In the genomic region with DNA sequence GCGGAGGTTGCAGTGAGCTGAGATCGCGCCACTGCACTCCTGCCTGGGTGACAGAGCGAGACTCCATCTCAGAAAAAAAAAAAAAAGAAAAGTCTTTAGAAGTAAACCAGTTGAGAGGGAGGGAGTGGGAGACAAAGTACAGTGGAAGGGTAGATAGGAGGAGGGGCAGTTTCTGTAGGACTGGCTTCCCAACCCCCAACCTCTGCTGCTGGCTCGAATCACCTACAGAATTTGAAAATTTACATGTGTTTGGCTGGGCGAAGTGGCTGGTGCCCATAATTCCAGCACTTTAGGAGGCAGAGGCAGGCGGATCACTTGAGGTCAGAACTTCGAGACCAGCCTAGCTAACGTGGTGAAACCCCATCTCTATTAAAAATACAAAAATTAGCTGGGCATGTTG, we compare ENCODE assay signal across 25 cellular contexts. TPM values are rescaled to one million over a fixed set of nuclear protein-coding genes. Genes with fewer than 3 reads are reported as not detected.
DNase-seq lines count a peak whose midpoint lies in the region; ATAC-seq and TF ChIP-seq lines count a peak whose summit lies in the region.
"Had no signal": no experiment of that assay in that cellular context is flagged by ENCODE, and none has a peak within 500 bp of the region (broad histone marks: within the 10 kb centered on the region; RNA-seq: fewer than 3 reads in every experiment).

No MANE protein-coding gene starts in this region.

- TF ChIP-seq CTCF in GM23338 (conservative IDR thresholded peaks at IDR 0.05; ENCODE audit: low read depth in 2 of 2) (no peak), gastroesophageal sphincter (IDR thresholded peaks at IDR 0.05) (no peak), left lung (IDR thresholded peaks at IDR 0.05) (no peak)

- no peak for TF ChIP-seq POLR2A in gastroesophageal sphincter (IDR thresholded peaks at IDR 0.05)

- peaks cover 44% of the 10 kb centered on the region for H3K4me1 ChIP-seq in GM23338 (ENCODE audit: insufficient read depth)
- peaks cover 4% of the 10 kb centered on the region for H3K4me1 ChIP-seq in NT2/D1 (ENCODE audit: insufficient read depth, insufficient read length)
- H3K4me1 ChIP-seq in gastroesophageal sphincter = peaks cover 0 to 45% (median 14%) of the 10 kb centered on the region in 3 donors
- peaks cover 10 to 27% of the 10 kb centered on the region in 2 donors for H3K4me1 ChIP-seq in left lung
- H3K4me1 ChIP-seq: HAP-1 had no signal

- 0 out of 2 replicates have a peak overlapping the region, but pooled peaks have one; percentile 82 for H3K27ac Mint-ChIP-seq in GM23338
- peak overlapping the region; percentile 17 for H3K27ac Mint-ChIP-seq in stimulated activated effector memory CD8-positive, alpha-beta T cell treated with anti-CD3 and anti-CD28 coated beads, Interleukin-12 subunit alpha, Interleukin-12 subunit beta, amount 100 ng/mL, for 72 hours
- H3K27ac Mint-ChIP-seq: CD4-positive, alpha-beta T cell; HFFc6 had no signal

- no peaks in the 10 kb centered on the region for H3K36me3 Mint-ChIP-seq in GM23338 (ENCODE audit: low read depth)
- no peaks in the 10 kb centered on the region for H3K36me3 Mint-ChIP-seq in stimulated activated effector memory CD8-positive, alpha-beta T cell treated with anti-CD3 and anti-CD28 coated beads, Interleukin-12 subunit alpha, Interleukin-12 subunit beta, amount 100 ng/mL, for 72 hours

- no peaks in the 10 kb centered on the region for H3K9me3 ChIP-seq in NT2/D1 (ENCODE audit: insufficient read depth, low read length)
- no peaks in the 10 kb centered on the region for H3K9me3 ChIP-seq in gastroesophageal sphincter
- H3K9me3 ChIP-seq in left lung = no peaks in the 10 kb centered on the region
- H3K9me3 ChIP-seq: HAP-1 had no signal

- peak overlapping the region; percentile 93 for H2AFZ ChIP-seq in GM23338
- H2AFZ ChIP-seq: PC-9 had no signal

- 79 to 95% methylated on average over 6 to 9 of the region's 9 CpGs for WGBS in gastroesophageal sphincter (ENCODE audit: low coverage in 1 of 2), 2 donors

- H3K4me2 ChIP-seq in GM23338 = peak overlapping the region; percentile 71
- H3K4me2 ChIP-seq: A549, PC-9 had no signal

- H3K9me3 Mint-ChIP-seq in GM23338 = no peaks in the 10 kb centered on the region
- peaks cover 3% of the 10 kb centered on the region for H3K9me3 Mint-ChIP-seq in stimulated activated effector memory CD8-positive, alpha-beta T cell treated with anti-CD3 and anti-CD28 coated beads, Interleukin-12 subunit alpha, Interleukin-12 subunit beta, amount 100 ng/mL, for 72 hours
- H3K9me3 Mint-ChIP-seq: CD4-positive, alpha-beta T cell had no signal

- H3K27me3 Mint-ChIP-seq in GM23338 (ENCODE audit: insufficient read depth, low read depth, poor library complexity) = peaks cover 20% of the 10 kb centered on the region
- H3K27me3 Mint-ChIP-seq: CD4-positive, alpha-beta T cell had no signal

- peak overlapping the region; percentile 9 for H3K9ac ChIP-seq in NT2/D1 (ENCODE audit: insufficient read length, low read depth)
- H3K9ac ChIP-seq: BLaER1 treated with 17β-estradiol and CSF1 and Interleukin-3, amounts not matched to agents 10 nM and 100 nM had no signal

- H3K36me3 ChIP-seq in GM23338 (ENCODE audit: insufficient read depth) (no peaks in the 10 kb centered on the region), NT2/D1 (ENCODE audit: insufficient read depth, insufficient read length, low read length) (no peaks in the 10 kb centered on the region), gastroesophageal sphincter (no peaks in the 10 kb centered on the region), left lung (no peaks in the 10 kb centered on the region)
- H3K36me3 ChIP-seq: BLaER1 treated with 17β-estradiol and CSF1 and Interleukin-3, amounts not matched to agents 10 nM and 100 nM; HAP-1 had no signal

- no peaks in the 10 kb centered on the region for H4K20me1 ChIP-seq in GM23338 (replicated peaks; ENCODE audit: insufficient read depth)
- H4K20me1 ChIP-seq: BLaER1 treated with 17β-estradiol and CSF1 and Interleukin-3, amounts not matched to agents 10 nM and 100 nM had no signal

- no peak for TF ChIP-seq EP300 in gastroesophageal sphincter (IDR thresholded peaks at IDR 0.05)

- H3K4me3 Mint-ChIP-seq in GM23338 = no peak overlapping the region; the same call in 2 of the 3 replicates
- H3K4me3 Mint-ChIP-seq in stimulated activated effector memory CD8-positive, alpha-beta T cell treated with anti-CD3 and anti-CD28 coated beads, Interleukin-12 subunit alpha, Interleukin-12 subunit beta, amount 100 ng/mL, for 72 hours = no peak overlapping the region
- H3K4me3 Mint-ChIP-seq: CD4-positive, alpha-beta T cell; HFFc6 had no signal

- H3K27me3 ChIP-seq in GM23338 (ENCODE audit: insufficient read depth) (no peaks in the 10 kb centered on the region), NT2/D1 (ENCODE audit: insufficient read depth, insufficient read length) (no peaks in the 10 kb centered on the region), gastroesophageal sphincter (no peaks in the 10 kb centered on the region), left lung (no peaks in the 10 kb centered on the region)
- H3K27me3 ChIP-seq: BLaER1 treated with 17β-estradiol and CSF1 and Interleukin-3, amounts not matched to agents 10 nM and 100 nM had no signal

- H3F3A ChIP-seq in GM23338 (replicated peaks; ENCODE audit: low read depth) = 0 out of 2 replicates have a peak, but pooled peaks cover 7% of the 10 kb centered on the region

- intact Hi-C loops in left lung (cut with DNase I) = no loop called here

- H3K4me3 ChIP-seq in GM23338 (peak overlapping the region; percentile 35; the same call in 1 of the 2 replicates), NT2/D1 (ENCODE audit: insufficient read length, low read depth) (no peak overlapping the region), gastroesophageal sphincter (no peak overlapping the region), left lung (no peak overlapping the region)
- H3K4me3 ChIP-seq: A549; BLaER1 treated with 17β-estradiol and CSF1 and Interleukin-3, amounts not matched to agents 10 nM and 100 nM; HAP-1; PC-9 had no signal

- peak; percentile 69 for DNase-seq in GM23338 (ENCODE audit: low spot score)
- DNase-seq in NT2/D1 (ENCODE audit: low read depth, low spot score) = peak; percentile 58
- no peak for DNase-seq in stimulated activated effector memory CD8-positive, alpha-beta T cell treated with anti-CD3 and anti-CD28 coated beads, Interleukin-12 subunit alpha, Interleukin-12 subunit beta, amount 100 ng/mL, for 72 hours (ENCODE audit: low spot score in 2 of 2)
- no peak for DNase-seq in hepatic stellate cell (ENCODE audit: low spot score)
- DNase-seq in left lung = no peak
- DNase-seq: AML-193; CD4-positive, alpha-beta T cell; DMS53; HFFc6; NCI-H1048; NCI-H1417; NCI-H1694; NCI-H2029 treated with DMSO at 0.1 percent for 48 hours; NCI-H446 treated with DMSO at 0.1 percent for 48 hours; NCI-H526; NCI-H82; NK-92 treated with Interleukin-12 subunit alpha and Interleukin-12 subunit beta, amount 100 ng/mL, for 24 hours; PC-9; SHP77 treated with DMSO at 0.1 percent for 48 hours had no signal

- H3K27ac ChIP-seq in GM23338 (ENCODE audit: low read depth) (0 out of 2 replicates have a peak overlapping the region, but pooled peaks have one; percentile 65), gastroesophageal sphincter (peak overlapping the region in 3 of 4 donors; percentile 2 to 95 (median 88)), left lung (no peak overlapping the region)
- H3K27ac ChIP-seq: BLaER1 treated with 17β-estradiol and CSF1 and Interleukin-3, amounts not matched to agents 10 nM and 100 nM; HL-60; PC-9 had no signal

- H3K4me1 Mint-ChIP-seq in GM23338 = peaks cover 49% of the 10 kb centered on the region
- H3K4me1 Mint-ChIP-seq in stimulated activated effector memory CD8-positive, alpha-beta T cell treated with anti-CD3 and anti-CD28 coated beads, Interleukin-12 subunit alpha, Interleukin-12 subunit beta, amount 100 ng/mL, for 72 hours = peaks cover 16% of the 10 kb centered on the region

- ATAC-seq in GM23338 (peak; percentile 64), gastroesophageal sphincter (no peak), HG02852 (IDR thresholded peaks at IDR 0.05; ENCODE audit: unreplicated experiment) (no peak), left lung (no peak)
- ATAC-seq in stimulated activated effector memory CD8-positive, alpha-beta T cell treated with anti-CD3 and anti-CD28 coated beads, Interleukin-12 subunit alpha, Interleukin-12 subunit beta, amount 100 ng/mL, for 72 hours = no peak
- ATAC-seq: A549 had no signal

- H3K9me2 ChIP-seq in GM23338 (ENCODE audit: insufficient read depth) = no peaks in the 10 kb centered on the region

- no peaks in the 10 kb centered on the region for H3K79me2 ChIP-seq in GM23338 (replicated peaks; ENCODE audit: insufficient read depth)

TF ChIP-seq in GM23338, 12 proteins besides CTCF, POLR2A, EP300 and RAD21:
- TF ChIP-seq EZH2phosphoT487 (IDR thresholded peaks at IDR 0.05; ENCODE audit: unreplicated experiment) = no peak
- no peak for TF ChIP-seq EZH2 (IDR thresholded peaks at IDR 0.05; ENCODE audit: low read depth, unreplicated experiment)

RNA-seq across cellular contexts. Expression of gene SEMA4B, which starts 24.1 kb away (rescaled TPM):
- 41.2 and 48.2 TPM in 2 replicates for total RNA-seq in GM23338 (2014; rRNA removed; shearing (Covaris generic))
- 16.7 and 19.5 TPM in 2 replicates for polyA plus RNA-seq in GM23338 (2016; fragmentation: Nextera tagmentation; extraction: Ambion mirVana)
- total RNA-seq in gastroesophageal sphincter (10 to 100 TPM; 18.7 to 44.9 (median 41.9) TPM), left lung (10 to 100 TPM; 41.3 to 66.7 TPM)

RNA-seq across cellular contexts. Expression of gene CIB1, which starts 56.7 kb away (rescaled TPM):
- total RNA-seq in GM23338 (2014; rRNA removed; shearing (Covaris generic)) = 9.8 and 11.2 TPM in 2 replicates
- polyA plus RNA-seq in GM23338 (2016; fragmentation: Nextera tagmentation; extraction: Ambion mirVana) = 33.5 and 35.9 TPM in 2 replicates
- total RNA-seq in gastroesophageal sphincter = 10 to 100 TPM; 22.8 to 35.6 (median 25.5) TPM
- total RNA-seq in left lung = 10 to 100 TPM; 76.2 to 84.6 TPM

RNA-seq across cellular contexts. Expression of gene GDPGP1, which starts 57.0 kb away (rescaled TPM):
- 1.2 and 3.8 TPM in 2 replicates for total RNA-seq in GM23338 (2014; rRNA removed; shearing (Covaris generic))
- 0.52 and 0.61 TPM in 2 replicates for polyA plus RNA-seq in GM23338 (2016; fragmentation: Nextera tagmentation; extraction: Ambion mirVana)
- total RNA-seq in gastroesophageal sphincter = 1 to 10 TPM; 2.0 to 8.9 (median 7.5) TPM
- 1 to 10 TPM; 8.4 to 8.6 TPM for total RNA-seq in left lung

Comparison
In these comparisons a context has a peak if more than half of its experiments do, and no peak if none do; other contexts are left out.
1. DNase-seq: peak in GM23338 (single experiment) and NT2/D1 (single experiment); none in stimulated activated effector memory CD8-positive, alpha-beta T cell treated with anti-CD3 and anti-CD28 coated beads, Interleukin-12 subunit alpha, Interleukin-12 subunit beta, amount 100 ng/mL, for 72 hours (0 of 2), hepatic stellate cell (single experiment) and left lung (0 of 2).
2. H3K27ac ChIP-seq: peak in GM23338 (single experiment) and gastroesophageal sphincter (3 of 4); none in left lung (0 of 2).